20 cellular contexts compared by ENCODE assay signal in the genomic region with DNA sequence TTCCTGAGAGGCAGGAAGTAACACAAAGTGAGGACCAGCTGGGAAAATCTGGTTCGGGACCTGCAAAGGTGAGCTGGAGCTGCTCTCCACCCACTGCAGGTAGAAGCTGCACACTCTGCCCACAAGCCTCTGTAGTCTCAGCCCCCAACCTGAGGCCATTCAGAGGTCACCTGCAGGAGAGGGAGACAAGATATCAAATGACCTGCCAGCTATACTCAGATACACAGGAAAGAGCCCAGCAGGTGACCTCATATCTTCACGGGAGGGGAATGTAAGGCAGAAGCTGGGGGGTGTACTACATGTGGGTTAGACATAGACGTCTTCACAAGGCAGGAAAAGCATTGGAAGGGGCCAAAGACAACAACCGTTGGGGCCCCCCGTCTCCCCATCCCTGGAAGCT.
"Had no signal": no experiment of that assay in that cellular context is flagged by ENCODE, and none has a peak within 500 bp of the region (broad histone marks: within the 10 kb centered on the region; RNA-seq: fewer than 3 reads in every experiment).

No MANE protein-coding gene starts in this region.

- H3K9me3 ChIP-seq: body of pancreas, colonic mucosa, left lung, right atrium auricular region had no signal

- H3K27ac ChIP-seq: body of pancreas, colonic mucosa, left lung, right atrium auricular region had no signal

- ATAC-seq: activated CD8-positive, alpha-beta T cell treated with anti-CD3 and anti-CD28 coated beads, Interleukin-2, amount 10 ng/mL, durations not matched to agents 7 days and 5 days; body of pancreas; esophagus mucosa; left lung; natural killer cell; stimulated activated naive CD8-positive, alpha-beta T cell treated with anti-CD3 and anti-CD28 coated beads, Interleukin-15, Interleukin-2, amounts not matched to agents 100 U/mL and 50 U/mL, for 24 hours had no signal

- H3K27me3 ChIP-seq: body of pancreas, colonic mucosa, left lung, right atrium auricular region had no signal

- H3K4me3 ChIP-seq: body of pancreas, colonic mucosa, left lung, right atrium auricular region, skin epidermis had no signal

- H3K36me3 ChIP-seq: colonic mucosa, left lung, right atrium auricular region had no signal

- DNase-seq: activated CD4-positive, alpha-beta T cell treated with anti-CD3 and anti-CD28 coated beads, Interleukin-2, amount 10 ng/mL, durations not matched to agents 24 days and 14 days; activated CD4-positive, CD25-positive, alpha-beta regulatory T cell; activated CD8-positive, alpha-beta memory T cell treated with anti-CD3 and anti-CD28 coated beads, Interleukin-2, amount 50 U/mL, for 4 hours; activated CD8-positive, alpha-beta T cell treated with anti-CD3 and anti-CD28 coated beads, Interleukin-2, amount 10 ng/mL, durations not matched to agents 7 days and 5 days; activated gamma-delta T cell; activated T-cell treated with anti-CD3 and anti-CD28 coated beads, Interleukin-2, amount 50 U/mL, for 48 hours; amniotic stem cell; body of pancreas; central memory CD4-positive, alpha-beta T cell; colonic mucosa; islet precursor cell; left lung; natural killer cell; stimulated activated CD4-positive, alpha-beta T cell treated with anti-CD3 and anti-CD28 coated beads, Interleukin-15, amount 100 ng/mL, for 24 hours; stimulated activated CD4-positive, alpha-beta T cell treated with anti-CD3 and anti-CD28 coated beads, Interleukin-4, amount 100 ng/mL, for 1 hour; stimulated activated naive CD8-positive, alpha-beta T cell treated with anti-CD3 and anti-CD28 coated beads, Interleukin-15, Interleukin-2, amounts not matched to agents 100 U/mL and 50 U/mL, for 24 hours; trophoblast cell had no signal
